ENCODE assay signal across 8 cellular contexts in genomic region chr18:79964330-79965118, GRCh38. TPM values are rescaled to one million over a fixed set of nuclear protein-coding genes. Genes with fewer than 3 reads are reported as not detected.
DNase-seq lines count a peak whose midpoint lies in the region; ATAC-seq and TF ChIP-seq lines count a peak whose summit lies in the region.

HSBP1L1 (plus strand) TSS chr18:79964643; CDS start chr18:79964736, 93 bp downstream.

- H3K4me3 ChIP-seq in BE2C (ENCODE audit: low read depth, low read length) (peak within 1 kb of the TSS; percentile 23), trophoblast cell (ENCODE audit: low read depth, low read length) (peak within 1 kb of the TSS; percentile 71)

- peak within 1 kb of the TSS; percentile 95 for H3K14ac ChIP-seq in trophoblast cell (ENCODE audit: low read length)

- H3K27ac ChIP-seq in trophoblast cell (ENCODE audit: low read depth, low read length): peak within 1 kb of the TSS; percentile 84

- peak within 1 kb of the TSS; percentile 84 to 91 for H3K27ac Mint-ChIP-seq in activated naive CD4-positive, alpha-beta T cell treated with anti-CD3 and anti-CD28 coated beads, Interleukin-2, amount 50 U/mL, for 72 hours

- H2BK120ac ChIP-seq in trophoblast cell (ENCODE audit: insufficient read depth, low read length, poor library complexity): peak within 1 kb of the TSS; percentile 92

- H2AFZ ChIP-seq in trophoblast cell (ENCODE audit: insufficient read depth, low read length, poor library complexity): peak within 1 kb of the TSS; percentile 88

- no peaks in the 10 kb centered on the region for H3K9me3 Mint-ChIP-seq in activated naive CD4-positive, alpha-beta T cell treated with anti-CD3 and anti-CD28 coated beads, Interleukin-2, amount 50 U/mL, for 72 hours

- H3K79me2 ChIP-seq in trophoblast cell (ENCODE audit: control insufficient read depth, insufficient read depth, low read length, poor library complexity): peaks cover 9% of the 10 kb centered on the region

- no peak for TF ChIP-seq CTCF in BE2C (IDR thresholded peaks at IDR 0.05; ENCODE audit: low read depth, low read length)

- peak within 1 kb of the TSS; percentile 99 for H4K91ac ChIP-seq in trophoblast cell (ENCODE audit: low read depth, low read length)

- H4K8ac ChIP-seq in trophoblast cell (ENCODE audit: low read depth, low read length): peak within 1 kb of the TSS; percentile 85

- intact Hi-C loops in Right ventricle myocardium inferior (cut with DNase I): no loop called here

- H2BK12ac ChIP-seq in trophoblast cell (ENCODE audit: low read length): peak within 1 kb of the TSS; percentile 62

- H3K4ac ChIP-seq in trophoblast cell (ENCODE audit: low read depth, low read length): peak within 1 kb of the TSS; percentile 93

- H3K9ac ChIP-seq in trophoblast cell (ENCODE audit: low read length): peak within 1 kb of the TSS; percentile 31

- H3K9me3 ChIP-seq in BE2C: no peaks in the 10 kb centered on the region
- no peaks in the 10 kb centered on the region for H3K9me3 ChIP-seq in trophoblast cell (ENCODE audit: insufficient read depth, low read depth, low read length)

- H3K79me1 ChIP-seq in trophoblast cell (ENCODE audit: low read length): peaks cover 11% of the 10 kb centered on the region

- peak within 1 kb of the TSS; percentile 86 for H3K4me2 ChIP-seq in trophoblast cell (ENCODE audit: low read length)

- ATAC-seq in GM19023 (IDR thresholded peaks at IDR 0.05; ENCODE audit: unreplicated experiment) (peak; percentile 67), HG03139 (IDR thresholded peaks at IDR 0.05; ENCODE audit: unreplicated experiment) (peak; percentile 76), Right ventricle myocardium inferior (peak; percentile 92)
- ATAC-seq in activated naive CD4-positive, alpha-beta T cell treated with anti-CD3 and anti-CD28 coated beads, Interleukin-2, amount 50 U/mL, for 72 hours: peak; percentile 79 to 84

- DNase-seq in BE2C (peak; percentile 33), RKO (ENCODE audit: low spot score) (peak; percentile 74), Right ventricle myocardium inferior (ENCODE audit: missing footprints) (peak; percentile 87), trophoblast cell (peak; percentile 91 to 94), OCI-M1 (lab: John Stamatoyannopoulos, UW) (no peak)
- DNase-seq in activated naive CD4-positive, alpha-beta T cell treated with anti-CD3 and anti-CD28 coated beads, Interleukin-2, amount 50 U/mL, for 72 hours (ENCODE audit: low spot score in 2 of 2): peak; percentile 71 to 74

- H2AK5ac ChIP-seq in trophoblast cell (ENCODE audit: low read length): peak within 1 kb of the TSS; percentile 97

- no peaks in the 10 kb centered on the region for H3K36me3 Mint-ChIP-seq in activated naive CD4-positive, alpha-beta T cell treated with anti-CD3 and anti-CD28 coated beads, Interleukin-2, amount 50 U/mL, for 72 hours

- peak within 1 kb of the TSS; percentile 95 for H4K12ac ChIP-seq in trophoblast cell (ENCODE audit: low read depth, low read length)

- H3K4me1 ChIP-seq in BE2C (no peaks in the 10 kb centered on the region), trophoblast cell (ENCODE audit: control insufficient read depth in 1 of 2, insufficient read depth in 2 of 2, low read length in 2 of 2) (peaks cover 21 to 23% of the 10 kb centered on the region in 2 experiments)

- H3K27me3 ChIP-seq in BE2C: no peaks in the 10 kb centered on the region
- no peaks in the 10 kb centered on the region for H3K27me3 ChIP-seq in trophoblast cell (ENCODE audit: insufficient read depth, low read length)

- H3K18ac ChIP-seq in trophoblast cell (ENCODE audit: low read length): peak within 1 kb of the TSS; percentile 97

- no peak within 1 kb of the TSS for H3K23ac ChIP-seq in trophoblast cell (ENCODE audit: low read length)

- WGBS in trophoblast cell (ENCODE audit: extremely low coverage, insufficient coverage, insufficient read length): no CpG with 5 or more reads among the region's 73 CpGs

- peak within 1 kb of the TSS; percentile 64 for H2BK5ac ChIP-seq in trophoblast cell (ENCODE audit: low read depth, low read length, poor library complexity)

- H3K36me3 ChIP-seq in BE2C (no peaks in the 10 kb centered on the region), trophoblast cell (ENCODE audit: control insufficient read depth in 1 of 2, insufficient read depth in 2 of 2, low read length in 2 of 2) (peaks cover 5% of the 10 kb centered on the region in 2 experiments)

RNA-seq across cellular contexts. Expression of gene HSBP1L1, which starts in this region (rescaled TPM):
- polyA plus RNA-seq in BE2C (2012; ENCODE audit: insufficient read depth, insufficient read length, low read depth): 12.1 TPM
- total RNA-seq in activated naive CD4-positive, alpha-beta T cell treated with anti-CD3 and anti-CD28 coated beads, Interleukin-2, amount 50 U/mL, for 72 hours: 10 to 100 TPM in 1 of 2 donors, 1 to 10 TPM in 1; 5.9 to 21.6 TPM
- 12.5 TPM for total RNA-seq in Right ventricle myocardium inferior
- polyA plus RNA-seq in trophoblast cell (2013): 19.8 and 20.5 TPM in 2 replicates
